Comparison of ENCODE assay signal across 14 cellular contexts in the genomic region with DNA sequence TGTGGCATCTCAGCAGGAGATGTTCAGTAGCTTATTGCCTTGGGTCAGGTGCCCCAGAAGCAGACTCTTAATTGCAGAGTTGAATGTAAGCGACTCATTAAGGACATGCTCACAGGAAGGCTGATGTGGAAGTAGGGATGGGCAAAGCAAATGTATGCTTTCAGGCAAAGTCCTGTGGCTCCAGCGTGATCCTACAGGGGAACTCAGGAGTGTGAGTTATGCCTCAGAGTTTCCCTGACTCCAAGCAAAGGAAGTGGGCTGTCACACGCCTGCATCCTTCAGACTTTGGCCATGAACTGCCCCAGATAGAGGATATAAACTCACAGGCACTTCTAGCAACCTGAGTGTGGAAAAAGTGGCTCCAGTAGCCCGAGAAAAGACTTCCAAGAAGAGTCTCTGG.
DNase-seq lines count a peak whose midpoint lies in the region; ATAC-seq and TF ChIP-seq lines count a peak whose summit lies in the region.
"Had no signal": no experiment of that assay in that cellular context is flagged by ENCODE, and none has a peak within 500 bp of the region (broad histone marks: within the 10 kb centered on the region; RNA-seq: fewer than 3 reads in every experiment).

No MANE protein-coding gene starts in this region.

- H3K9me3 Mint-ChIP-seq in HFFc6: no peaks in the 10 kb centered on the region
- peaks cover 24% of the 10 kb centered on the region for H3K9me3 Mint-ChIP-seq in neural progenitor cell
- no peaks in the 10 kb centered on the region for H3K9me3 Mint-ChIP-seq in stimulated activated memory B cell treated with anti-CD40 and anti-IgM and Interleukin-4, amounts not matched to agents 10 μg/mL and 1 μg/mL and 100 μg/mL, for 72 hours
- H3K9me3 Mint-ChIP-seq: CD8-positive, alpha-beta T cell; IgD-negative memory B cell had no signal

- peaks cover 28% of the 10 kb centered on the region for H3K4me1 Mint-ChIP-seq in HFFc6 (ENCODE audit: low read depth)
- peaks cover 43% of the 10 kb centered on the region for H3K4me1 Mint-ChIP-seq in neural progenitor cell
- H3K4me1 Mint-ChIP-seq in stimulated activated memory B cell treated with anti-CD40 and anti-IgM and Interleukin-4, amounts not matched to agents 10 μg/mL and 1 μg/mL and 100 μg/mL, for 72 hours: no peaks in the 10 kb centered on the region
- H3K4me1 Mint-ChIP-seq: IgD-negative memory B cell had no signal

- H3K36me3 Mint-ChIP-seq in HFFc6 (ENCODE audit: low read depth) (no peaks in the 10 kb centered on the region), neural progenitor cell (peaks cover 2% of the 10 kb centered on the region)
- H3K36me3 Mint-ChIP-seq in stimulated activated memory B cell treated with anti-CD40 and anti-IgM and Interleukin-4, amounts not matched to agents 10 μg/mL and 1 μg/mL and 100 μg/mL, for 72 hours: no peaks in the 10 kb centered on the region
- H3K36me3 Mint-ChIP-seq: CD8-positive, alpha-beta T cell; IgD-negative memory B cell had no signal

- H3K27ac ChIP-seq in foreskin keratinocyte: no peak overlapping the region
- no peak overlapping the region for H3K27ac ChIP-seq in neural progenitor cell
- H3K27ac ChIP-seq: SJSA1 had no signal

- no peaks in the 10 kb centered on the region for H3K79me2 ChIP-seq in neural progenitor cell (ENCODE audit: low read depth)

- TF ChIP-seq CTCF in HFFc6 (IDR thresholded peaks at IDR 0.05): no peak
- no peak for TF ChIP-seq CTCF in foreskin keratinocyte (conservative IDR thresholded peaks at IDR 0.05)
- no peak for TF ChIP-seq CTCF in neural progenitor cell (IDR thresholded peaks at IDR 0.05)

- H3F3A ChIP-seq in neural progenitor cell (ENCODE audit: low read depth): peaks cover 22% of the 10 kb centered on the region

- H3K27me3 ChIP-seq in foreskin keratinocyte (no peaks in the 10 kb centered on the region), neural progenitor cell (no peaks in the 10 kb centered on the region)
- H3K27me3 ChIP-seq: SJSA1 had no signal

- H3K9me3 ChIP-seq in neural progenitor cell (ENCODE audit: low read depth): no peaks in the 10 kb centered on the region

- H3K4me2 ChIP-seq in neural progenitor cell: no peak overlapping the region

- H3K9ac ChIP-seq in neural progenitor cell: no peak overlapping the region

- peak; percentile 4 for DNase-seq in HFFc6
- DNase-seq in RPMI7951 (ENCODE audit: low read depth): peak; percentile 22
- DNase-seq in foreskin keratinocyte: peak in 1 of 2 donors; percentile 32
- DNase-seq in neural progenitor cell (ENCODE audit: low spot score): no peak
- DNase-seq in NCI-H1048 (lab: John Stamatoyannopoulos, UW): no peak
- DNase-seq: CD8-positive, alpha-beta T cell; HCEC 1CT; NCI-H1092 treated with DMSO at 0.1 percent for 48 hours; NCI-H187; NCI-H2171 treated with DMSO at 0.1 percent for 48 hours had no signal

- peak overlapping the region; percentile 44 for H2AFZ ChIP-seq in neural progenitor cell (replicated peaks)

- H4K20me1 ChIP-seq in neural progenitor cell (ENCODE audit: low read depth): no peaks in the 10 kb centered on the region

- no peak overlapping the region for H3K4me3 ChIP-seq in neural progenitor cell
- H3K4me3 ChIP-seq: SJSA1 had no signal

- no peaks in the 10 kb centered on the region for H3K36me3 ChIP-seq in neural progenitor cell
- H3K36me3 ChIP-seq: SJSA1 had no signal

- H3K4me1 ChIP-seq in foreskin keratinocyte: peaks cover 8% of the 10 kb centered on the region
- peaks cover 23% of the 10 kb centered on the region for H3K4me1 ChIP-seq in neural progenitor cell

- ATAC-seq in foreskin keratinocyte: peak; percentile 11
- no peak for ATAC-seq in HG02759 (IDR thresholded peaks at IDR 0.05; ENCODE audit: unreplicated experiment)
- ATAC-seq in stimulated activated memory B cell treated with anti-CD40 and anti-IgM and Interleukin-4, amounts not matched to agents 10 μg/mL and 1 μg/mL and 100 μg/mL, for 72 hours: no peak
- ATAC-seq: CD8-positive, alpha-beta T cell had no signal

- no peak overlapping the region for H3K4me3 Mint-ChIP-seq in HFFc6
- no peak overlapping the region for H3K4me3 Mint-ChIP-seq in neural progenitor cell
- no peak overlapping the region for H3K4me3 Mint-ChIP-seq in stimulated activated memory B cell treated with anti-CD40 and anti-IgM and Interleukin-4, amounts not matched to agents 10 μg/mL and 1 μg/mL and 100 μg/mL, for 72 hours
- H3K4me3 Mint-ChIP-seq: CD8-positive, alpha-beta T cell; IgD-negative memory B cell had no signal

- no peak overlapping the region for H3K27ac Mint-ChIP-seq in HFFc6
- peak overlapping the region; percentile 27 for H3K27ac Mint-ChIP-seq in neural progenitor cell
- no peak overlapping the region for H3K27ac Mint-ChIP-seq in stimulated activated memory B cell treated with anti-CD40 and anti-IgM and Interleukin-4, amounts not matched to agents 10 μg/mL and 1 μg/mL and 100 μg/mL, for 72 hours
- H3K27ac Mint-ChIP-seq: CD8-positive, alpha-beta T cell; IgD-negative memory B cell had no signal

- H3K27me3 Mint-ChIP-seq in HFFc6 (ENCODE audit: insufficient read depth): peaks cover 13% of the 10 kb centered on the region
- H3K27me3 Mint-ChIP-seq in neural progenitor cell (ENCODE audit: insufficient read depth, low read depth): no peaks in the 10 kb centered on the region
- peaks cover 19% of the 10 kb centered on the region for H3K27me3 Mint-ChIP-seq in stimulated activated memory B cell treated with anti-CD40 and anti-IgM and Interleukin-4, amounts not matched to agents 10 μg/mL and 1 μg/mL and 100 μg/mL, for 72 hours

Comparison
In these comparisons a context has a peak if more than half of its experiments do, and no peak if none do; other contexts are left out.
1. DNase-seq: peak in HFFc6 (single experiment) and RPMI7951 (single experiment); none in neural progenitor cell (single experiment) and NCI-H1048 (single experiment).